Comparison of ENCODE assay signal across 1 cellular context in the genomic region with DNA sequence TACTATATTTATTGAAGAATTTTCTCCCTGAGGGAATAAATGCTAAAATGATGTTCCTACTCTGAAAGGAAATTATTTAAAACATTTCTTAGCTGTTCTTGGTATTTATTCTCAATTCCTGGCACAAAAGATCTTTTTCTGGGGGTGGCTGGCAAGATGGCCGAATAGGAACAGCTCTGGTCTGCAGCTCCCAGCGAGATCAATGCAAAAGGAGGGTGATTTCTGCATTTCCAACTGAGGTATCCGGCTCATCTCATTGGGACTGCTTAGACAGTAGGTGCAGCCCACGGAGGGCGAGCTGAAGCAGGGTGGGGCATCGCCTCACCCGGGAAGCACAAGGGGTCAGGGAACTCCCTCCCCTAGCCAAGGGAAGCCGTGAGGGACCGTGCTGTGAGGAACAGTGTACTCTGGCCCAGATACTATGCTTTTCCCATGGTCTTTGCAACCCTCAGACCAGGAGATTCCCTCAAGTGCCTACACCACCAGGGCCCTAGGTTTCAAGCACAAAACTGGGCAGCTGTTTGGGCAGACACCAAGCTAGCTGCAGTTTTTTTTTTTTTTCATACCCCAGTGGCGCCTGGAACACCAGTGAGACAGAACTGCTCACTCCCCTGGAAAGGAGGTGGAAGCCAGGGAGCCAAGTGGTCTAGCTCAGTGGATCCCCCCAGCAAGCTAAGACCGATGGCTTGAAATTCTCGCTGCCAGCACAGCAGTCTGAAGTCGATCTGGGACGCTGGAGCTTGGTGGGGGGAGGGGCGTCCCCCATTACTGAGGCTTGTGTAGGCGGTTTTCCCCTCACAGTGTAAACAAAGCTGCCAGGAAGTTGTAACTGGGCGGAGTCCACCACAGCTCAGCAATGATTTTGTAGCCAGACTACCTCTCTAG.
TF ChIP-seq lines count a peak whose summit lies in the region.
"Not testable (repeated sequence)": the region's sequence is repeated elsewhere in the genome, so short reads cannot be mapped to it uniquely, and the experiment has no call there.

No MANE protein-coding gene starts in this region.

TF ChIP-seq in K562, 482 proteins besides CTCF, POLR2A, EP300 and RAD21 (continued from another document and continues in another):
- TF ChIP-seq, protein P1, sequence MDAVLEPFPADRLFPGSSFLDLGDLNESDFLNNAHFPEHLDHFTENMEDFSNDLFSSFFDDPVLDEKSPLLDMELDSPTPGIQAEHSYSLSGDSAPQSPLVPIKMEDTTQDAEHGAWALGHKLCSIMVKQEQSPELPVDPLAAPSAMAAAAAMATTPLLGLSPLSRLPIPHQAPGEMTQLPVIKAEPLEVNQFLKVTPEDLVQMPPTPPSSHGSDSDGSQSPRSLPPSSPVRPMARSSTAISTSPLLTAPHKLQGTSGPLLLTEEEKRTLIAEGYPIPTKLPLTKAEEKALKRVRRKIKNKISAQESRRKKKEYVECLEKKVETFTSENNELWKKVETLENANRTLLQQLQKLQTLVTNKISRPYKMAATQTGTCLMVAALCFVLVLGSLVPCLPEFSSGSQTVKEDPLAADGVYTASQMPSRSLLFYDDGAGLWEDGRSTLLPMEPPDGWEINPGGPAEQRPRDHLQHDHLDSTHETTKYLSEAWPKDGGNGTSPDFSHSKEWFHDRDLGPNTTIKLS (IDR thresholded peaks at IDR 0.05; ENCODE audit: borderline replicate concordance, low read depth) = 0 out of 2 replicates have a peak, but pooled peaks have one; percentile 43
- TF ChIP-seq NBN (IDR thresholded peaks at IDR 0.05; ENCODE audit: low read depth) = peak; percentile 41; the same call in 1 of the 2 replicates
- TF ChIP-seq RBFOX2 (IDR thresholded peaks at IDR 0.05; ENCODE audit: low read depth, low read length) = peak; percentile 54
- TF ChIP-seq ZNF395 (CRISPR knock-in tag; IDR thresholded peaks at IDR 0.05) = peak; percentile 64; the same call in 1 of the 2 replicates
- not testable (repeated sequence) for TF ChIP-seq ATF1, NR4A1, NR2C2 (CRISPR knock-in tag; IDR thresholded peaks at IDR 0.05)
- 0 out of 2 replicates have a peak, but pooled peaks have one; percentile 33 for TF ChIP-seq ATF1 (tag; IDR thresholded peaks at IDR 0.05)
- TF ChIP-seq NFRKB (IDR thresholded peaks at IDR 0.05; ENCODE audit: low read depth) = peak; percentile 80
- TF ChIP-seq ZNF589 (CRISPR knock-in tag; IDR thresholded peaks at IDR 0.05; ENCODE audit: low read depth) = peak; percentile 65
- TF ChIP-seq BRD4 (IDR thresholded peaks at IDR 0.05) = 0 out of 2 replicates have a peak, but pooled peaks have one; percentile 75
- TF ChIP-seq FOXA3 (CRISPR knock-in tag; conservative IDR thresholded peaks at IDR 0.05 in 1 of 2, IDR thresholded peaks at IDR 0.05 in 1 of 2) = peak; percentile 89 to 95
- TF ChIP-seq, protein P2, sequence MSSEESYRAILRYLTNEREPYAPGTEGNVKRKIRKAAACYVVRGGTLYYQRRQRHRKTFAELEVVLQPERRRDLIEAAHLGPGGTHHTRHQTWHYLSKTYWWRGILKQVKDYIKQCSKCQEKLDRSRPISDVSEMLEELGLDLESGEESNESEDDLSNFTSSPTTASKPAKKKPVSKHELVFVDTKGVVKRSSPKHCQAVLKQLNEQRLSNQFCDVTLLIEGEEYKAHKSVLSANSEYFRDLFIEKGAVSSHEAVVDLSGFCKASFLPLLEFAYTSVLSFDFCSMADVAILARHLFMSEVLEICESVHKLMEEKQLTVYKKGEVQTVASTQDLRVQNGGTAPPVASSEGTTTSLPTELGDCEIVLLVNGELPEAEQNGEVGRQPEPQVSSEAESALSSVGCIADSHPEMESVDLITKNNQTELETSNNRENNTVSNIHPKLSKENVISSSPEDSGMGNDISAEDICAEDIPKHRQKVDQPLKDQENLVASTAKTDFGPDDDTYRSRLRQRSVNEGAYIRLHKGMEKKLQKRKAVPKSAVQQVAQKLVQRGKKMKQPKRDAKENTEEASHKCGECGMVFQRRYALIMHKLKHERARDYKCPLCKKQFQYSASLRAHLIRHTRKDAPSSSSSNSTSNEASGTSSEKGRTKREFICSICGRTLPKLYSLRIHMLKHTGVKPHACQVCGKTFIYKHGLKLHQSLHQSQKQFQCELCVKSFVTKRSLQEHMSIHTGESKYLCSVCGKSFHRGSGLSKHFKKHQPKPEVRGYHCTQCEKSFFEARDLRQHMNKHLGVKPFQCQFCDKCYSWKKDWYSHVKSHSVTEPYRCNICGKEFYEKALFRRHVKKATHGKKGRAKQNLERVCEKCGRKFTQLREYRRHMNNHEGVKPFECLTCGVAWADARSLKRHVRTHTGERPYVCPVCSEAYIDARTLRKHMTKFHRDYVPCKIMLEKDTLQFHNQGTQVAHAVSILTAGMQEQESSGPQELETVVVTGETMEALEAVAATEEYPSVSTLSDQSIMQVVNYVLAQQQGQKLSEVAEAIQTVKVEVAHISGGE (CRISPR knock-in tag; IDR thresholded peaks at IDR 0.05) = peak in 1 of 3 experiments; percentile 34; a peak in 1 of 6 replicates
- TF ChIP-seq, protein P3, sequence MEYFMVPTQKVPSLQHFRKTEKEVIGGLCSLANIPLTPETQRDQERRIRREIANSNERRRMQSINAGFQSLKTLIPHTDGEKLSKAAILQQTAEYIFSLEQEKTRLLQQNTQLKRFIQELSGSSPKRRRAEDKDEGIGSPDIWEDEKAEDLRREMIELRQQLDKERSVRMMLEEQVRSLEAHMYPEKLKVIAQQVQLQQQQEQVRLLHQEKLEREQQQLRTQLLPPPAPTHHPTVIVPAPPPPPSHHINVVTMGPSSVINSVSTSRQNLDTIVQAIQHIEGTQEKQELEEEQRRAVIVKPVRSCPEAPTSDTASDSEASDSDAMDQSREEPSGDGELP (CRISPR knock-in tag; IDR thresholded peaks at IDR 0.05; ENCODE audit: borderline replicate concordance) = peak; percentile 42; the same call in 1 of the 2 replicates
- peak; percentile 24; the same call in 1 of the 2 replicates for TF ChIP-seq CBFA2T3 (IDR thresholded peaks at IDR 0.05)
- TF ChIP-seq POLR2H (tag; IDR thresholded peaks at IDR 0.05; ENCODE audit: low read depth) = peak; percentile 42
- TF ChIP-seq SUPT5H (IDR thresholded peaks at IDR 0.05) = peak; percentile 50
- TF ChIP-seq L3MBTL2 (IDR thresholded peaks at IDR 0.05) = peak; percentile 52
- peak; percentile 45; the same call in 1 of the 2 replicates for TF ChIP-seq POLR2G (IDR thresholded peaks at IDR 0.05; ENCODE audit: low read depth, low read length)
- TF ChIP-seq CBX3 (IDR thresholded peaks at IDR 0.05; ENCODE audit: borderline replicate concordance in 1 of 2, low read length in 2 of 2) = 0 out of 3 replicates have a peak, but pooled peaks of 1 of the 2 experiments have one; percentile 29
- peak; percentile 86 for TF ChIP-seq LEF1 (IDR thresholded peaks at IDR 0.05)
- TF ChIP-seq NR4A1 (tag; IDR thresholded peaks at IDR 0.05) = 0 out of 2 replicates have a peak, but pooled peaks have one; percentile 40
- TF ChIP-seq NCOR1 (IDR thresholded peaks at IDR 0.05) = 0 out of 2 replicates have a peak, but pooled peaks have one; percentile 18
- peak; percentile 88 to 94 for TF ChIP-seq FOXK2 (conservative IDR thresholded peaks at IDR 0.05 in 1 of 2, IDR thresholded peaks at IDR 0.05 in 1 of 2; ENCODE audit: low read depth in 2 of 2)
- peak; percentile 28; the same call in 1 of the 2 replicates for TF ChIP-seq FOXA1 (IDR thresholded peaks at IDR 0.05; ENCODE audit: borderline replicate concordance)
- 0 out of 2 replicates have a peak, but pooled peaks have one; percentile 1 for TF ChIP-seq ZNF766 (CRISPR knock-in tag; conservative IDR thresholded peaks at IDR 0.05)
- TF ChIP-seq TAF1 (IDR thresholded peaks at IDR 0.05; ENCODE audit: control insufficient read depth, extremely low read depth, insufficient read depth, low read length, severe bottlenecking) = peak; percentile 56
- TF ChIP-seq FOXP1 (CRISPR knock-in tag; IDR thresholded peaks at IDR 0.05) = peak; percentile 55; the same call in 1 of the 2 replicates
- TF ChIP-seq POLR2B (IDR thresholded peaks at IDR 0.05; ENCODE audit: low read depth, partially characterized antibody) = peak; percentile 38
- TF ChIP-seq, protein P4, sequence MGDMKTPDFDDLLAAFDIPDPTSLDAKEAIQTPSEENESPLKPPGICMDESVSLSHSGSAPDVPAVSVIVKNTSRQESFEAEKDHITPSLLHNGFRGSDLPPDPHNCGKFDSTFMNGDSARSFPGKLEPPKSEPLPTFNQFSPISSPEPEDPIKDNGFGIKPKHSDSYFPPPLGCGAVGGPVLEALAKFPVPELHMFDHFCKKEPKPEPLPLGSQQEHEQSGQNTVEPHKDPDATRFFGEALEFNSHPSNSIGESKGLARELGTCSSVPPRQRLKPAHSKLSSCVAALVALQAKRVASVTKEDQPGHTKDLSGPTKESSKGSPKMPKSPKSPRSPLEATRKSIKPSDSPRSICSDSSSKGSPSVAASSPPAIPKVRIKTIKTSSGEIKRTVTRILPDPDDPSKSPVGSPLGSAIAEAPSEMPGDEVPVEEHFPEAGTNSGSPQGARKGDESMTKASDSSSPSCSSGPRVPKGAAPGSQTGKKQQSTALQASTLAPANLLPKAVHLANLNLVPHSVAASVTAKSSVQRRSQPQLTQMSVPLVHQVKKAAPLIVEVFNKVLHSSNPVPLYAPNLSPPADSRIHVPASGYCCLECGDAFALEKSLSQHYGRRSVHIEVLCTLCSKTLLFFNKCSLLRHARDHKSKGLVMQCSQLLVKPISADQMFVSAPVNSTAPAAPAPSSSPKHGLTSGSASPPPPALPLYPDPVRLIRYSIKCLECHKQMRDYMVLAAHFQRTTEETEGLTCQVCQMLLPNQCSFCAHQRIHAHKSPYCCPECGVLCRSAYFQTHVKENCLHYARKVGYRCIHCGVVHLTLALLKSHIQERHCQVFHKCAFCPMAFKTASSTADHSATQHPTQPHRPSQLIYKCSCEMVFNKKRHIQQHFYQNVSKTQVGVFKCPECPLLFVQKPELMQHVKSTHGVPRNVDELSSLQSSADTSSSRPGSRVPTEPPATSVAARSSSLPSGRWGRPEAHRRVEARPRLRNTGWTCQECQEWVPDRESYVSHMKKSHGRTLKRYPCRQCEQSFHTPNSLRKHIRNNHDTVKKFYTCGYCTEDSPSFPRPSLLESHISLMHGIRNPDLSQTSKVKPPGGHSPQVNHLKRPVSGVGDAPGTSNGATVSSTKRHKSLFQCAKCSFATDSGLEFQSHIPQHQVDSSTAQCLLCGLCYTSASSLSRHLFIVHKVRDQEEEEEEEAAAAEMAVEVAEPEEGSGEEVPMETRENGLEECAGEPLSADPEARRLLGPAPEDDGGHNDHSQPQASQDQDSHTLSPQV (IDR thresholded peaks at IDR 0.05) = peak; percentile 52; the same call in 1 of the 2 replicates
- TF ChIP-seq, protein P5, sequence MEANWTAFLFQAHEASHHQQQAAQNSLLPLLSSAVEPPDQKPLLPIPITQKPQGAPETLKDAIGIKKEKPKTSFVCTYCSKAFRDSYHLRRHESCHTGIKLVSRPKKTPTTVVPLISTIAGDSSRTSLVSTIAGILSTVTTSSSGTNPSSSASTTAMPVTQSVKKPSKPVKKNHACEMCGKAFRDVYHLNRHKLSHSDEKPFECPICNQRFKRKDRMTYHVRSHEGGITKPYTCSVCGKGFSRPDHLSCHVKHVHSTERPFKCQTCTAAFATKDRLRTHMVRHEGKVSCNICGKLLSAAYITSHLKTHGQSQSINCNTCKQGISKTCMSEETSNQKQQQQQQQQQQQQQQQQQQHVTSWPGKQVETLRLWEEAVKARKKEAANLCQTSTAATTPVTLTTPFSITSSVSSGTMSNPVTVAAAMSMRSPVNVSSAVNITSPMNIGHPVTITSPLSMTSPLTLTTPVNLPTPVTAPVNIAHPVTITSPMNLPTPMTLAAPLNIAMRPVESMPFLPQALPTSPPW (CRISPR knock-in tag; IDR thresholded peaks at IDR 0.05) = peak; percentile 54
- TF ChIP-seq ARID1B (IDR thresholded peaks at IDR 0.05) = peak; percentile 38; the same call in 1 of the 2 replicates
- peak in 2 of 3 experiments; percentile 62 to 85 for TF ChIP-seq YY1 (IDR thresholded peaks at IDR 0.05; ENCODE audit: borderline replicate concordance in 1 of 3, control insufficient read depth in 1 of 3, extremely low read depth in 1 of 3, insufficient read depth in 3 of 3, insufficient read length in 1 of 3, insufficient replicate concordance in 2 of 3, low read depth in 1 of 3, low read length in 2 of 3)
- peak in 1 of 2 experiments; percentile 33; a peak in 1 of 4 replicates for TF ChIP-seq KDM1A (IDR thresholded peaks at IDR 0.05)
- peak; percentile 37; the same call in 1 of the 2 replicates for TF ChIP-seq SMARCA4 (IDR thresholded peaks at IDR 0.05)
- peak; percentile 90 for TF ChIP-seq EGR1 (conservative IDR thresholded peaks at IDR 0.05)
- TF ChIP-seq CHD2 (IDR thresholded peaks at IDR 0.05; ENCODE audit: low read depth, low read length) = 0 out of 2 replicates have a peak, but pooled peaks have one; percentile 28
- peak; percentile 32 for TF ChIP-seq SOX6 (IDR thresholded peaks at IDR 0.05)
- TF ChIP-seq NR2C2 (tag; IDR thresholded peaks at IDR 0.05) = 0 out of 2 replicates have a peak, but pooled peaks have one; percentile 23
- 0 out of 2 replicates have a peak, but pooled peaks have one; percentile 25 for TF ChIP-seq SMARCE1 (IDR thresholded peaks at IDR 0.05)
- TF ChIP-seq RNF2 (IDR thresholded peaks at IDR 0.05) = peak; percentile 86
- peak; percentile 46 for TF ChIP-seq KDM5B (IDR thresholded peaks at IDR 0.05; ENCODE audit: insufficient replicate concordance, low read depth, low read length)
- peak; percentile 27 to 83; a peak in 2 of 4 replicates for TF ChIP-seq RCOR1 (IDR thresholded peaks at IDR 0.05; ENCODE audit: borderline replicate concordance in 1 of 2, low read depth in 2 of 2, low read length in 2 of 2)
